ENCODE assay signal across 18 cellular contexts in the genomic region with DNA sequence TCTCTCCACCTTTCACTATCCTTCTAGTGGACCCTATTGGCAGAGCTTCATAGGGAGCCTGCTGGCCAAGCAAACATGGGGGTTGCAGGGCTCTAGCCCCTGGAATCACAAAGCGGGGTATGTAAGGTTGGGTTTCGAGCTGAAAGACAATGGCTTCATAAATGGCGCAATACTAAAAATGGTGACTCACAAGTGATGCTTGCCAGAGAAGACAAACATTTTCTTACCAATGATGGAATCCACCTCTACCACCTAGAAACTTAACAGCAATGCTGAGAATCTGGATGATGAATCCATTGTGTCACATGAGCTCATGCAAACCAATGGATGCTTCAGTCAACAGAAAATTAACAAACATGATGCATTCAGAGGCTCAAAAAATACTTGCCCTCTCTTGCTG.
"Had no signal": no experiment of that assay in that cellular context is flagged by ENCODE, and none has a peak within 500 bp of the region (broad histone marks: within the 10 kb centered on the region; RNA-seq: fewer than 3 reads in every experiment).

No MANE protein-coding gene starts in this region.

- H3K27ac ChIP-seq: neural progenitor cell, parathyroid adenoma, suprapubic skin, transverse colon, vagina had no signal

- DNase-seq: cortex of kidney; effector memory CD8-positive, alpha-beta T cell; head of caudate nucleus; kidney; naive thymus-derived CD4-positive, alpha-beta T cell; stimulated activated CD4-positive, alpha-beta T cell treated with anti-CD3 and anti-CD28 coated beads, Interleukin-12 subunit alpha, Interleukin-12 subunit beta, amount 100 ng/mL, for 4 hours; stimulated activated CD4-positive, alpha-beta T cell treated with anti-CD3 and anti-CD28 coated beads, Interleukin-1b, Interleukin-23, amount 100 ng/mL, for 48 hours; stimulated activated CD4-positive, alpha-beta T cell treated with anti-CD3 and anti-CD28 coated beads, Interleukin-4, amount 100 ng/mL, for 1 hour; stimulated activated CD8-positive, alpha-beta memory T cell treated with anti-CD3 and anti-CD28 coated beads, Interleukin-4, amount 100 ng/mL, for 48 hours; stimulated activated naive CD4-positive, alpha-beta T cell; stimulated activated naive CD8-positive, alpha-beta T cell treated with anti-CD3 and anti-CD28 coated beads, Interleukin-15, amount 100 ng/mL, for 72 hours; transverse colon had no signal

- ATAC-seq: effector memory CD8-positive, alpha-beta T cell; left lobe of liver; naive thymus-derived CD4-positive, alpha-beta T cell; sciatic nerve; stimulated activated naive CD8-positive, alpha-beta T cell treated with anti-CD3 and anti-CD28 coated beads, Interleukin-15, amount 100 ng/mL, for 72 hours had no signal
